8 cellular contexts compared by ENCODE assay signal in the genomic region with DNA sequence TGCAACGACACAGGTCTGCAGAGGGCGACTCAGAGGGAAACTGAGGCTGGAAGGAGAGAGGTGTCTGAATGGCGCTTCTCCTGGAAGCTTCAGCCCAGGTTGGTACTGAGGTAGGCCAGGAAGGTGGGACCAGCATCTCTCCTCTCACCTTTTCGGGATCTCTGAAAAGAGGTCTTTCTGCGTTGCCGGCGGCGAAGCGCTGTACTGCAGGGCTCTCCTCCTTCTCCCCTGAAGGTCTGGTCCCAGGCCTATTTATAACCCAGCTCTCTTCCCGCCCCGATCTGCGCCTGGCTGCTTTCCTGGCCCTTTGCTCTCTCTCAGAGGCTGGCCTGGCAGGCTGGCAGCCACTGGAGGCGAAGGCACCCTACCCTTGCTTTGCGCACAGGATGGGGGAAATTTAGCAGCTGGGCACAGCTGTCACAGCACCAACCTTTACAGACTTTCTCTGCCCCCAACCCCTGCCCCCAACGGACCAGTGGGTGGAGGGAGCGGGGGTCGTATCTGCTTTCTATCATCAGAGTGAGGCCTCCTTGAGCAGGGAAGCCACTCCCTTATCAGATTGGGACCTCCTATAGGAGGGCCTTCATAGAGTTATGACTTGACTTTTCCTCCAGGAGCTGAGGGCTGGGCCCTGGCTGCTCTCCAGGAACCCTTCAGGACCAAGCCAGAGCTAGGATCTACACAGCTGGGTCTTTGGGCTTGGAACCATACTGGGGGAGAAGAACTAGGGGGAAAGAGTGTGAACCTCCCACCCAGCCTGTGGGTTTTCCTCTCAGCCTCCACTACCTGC. TPM values are rescaled to one million over a fixed set of nuclear protein-coding genes. Genes with fewer than 3 reads are reported as not detected.
DNase-seq lines count a peak whose midpoint lies in the region; ATAC-seq and TF ChIP-seq lines count a peak whose summit lies in the region.
"Had no signal": no experiment of that assay in that cellular context is flagged by ENCODE, and none has a peak within 500 bp of the region (broad histone marks: within the 10 kb centered on the region; RNA-seq: fewer than 3 reads in every experiment).

No MANE protein-coding gene starts in this region.

- H3K4me1 ChIP-seq in lower lobe of right lung (peaks cover 22% of the 10 kb centered on the region), stomach smooth muscle (ENCODE audit: control insufficient read depth, insufficient read depth, low read length) (peaks cover 83% of the 10 kb centered on the region)

- peaks cover 0 to 23% (median 0%) of the 10 kb centered on the region in 45 donors for H3K27me3 ChIP-seq in dorsolateral prefrontal cortex
- peaks cover 25% of the 10 kb centered on the region for H3K27me3 ChIP-seq in lower lobe of right lung (ENCODE audit: low read depth)
- H3K27me3 ChIP-seq in stomach smooth muscle (ENCODE audit: control insufficient read depth in 1 of 2, insufficient read depth in 2 of 2, low read length in 2 of 2) = peaks cover 0 to 2% of the 10 kb centered on the region in 2 donors

- ATAC-seq in lower lobe of right lung (no peak), HG03354 (IDR thresholded peaks at IDR 0.05; ENCODE audit: poor library complexity, severe bottlenecking, unreplicated experiment) (no peak)

- peak overlapping the region; percentile 68 for H3K4me3 ChIP-seq in NB4 (ENCODE audit: low read depth, low read length)
- peak overlapping the region in 57 of 59 donors; percentile 32 to 72 (median 55) for H3K4me3 ChIP-seq in dorsolateral prefrontal cortex
- peak overlapping the region; percentile 58 for H3K4me3 ChIP-seq in lower lobe of right lung
- peak overlapping the region; percentile 31 to 86 for H3K4me3 ChIP-seq in stomach smooth muscle (ENCODE audit: low read length in 2 of 2)

- intact Hi-C loops in dorsolateral prefrontal cortex (cut with DNase I) = no loop called here
- intact Hi-C loops in lower lobe of right lung (cut with DNase I) = no loop called here

- H3K9me3 ChIP-seq in lower lobe of right lung (no peaks in the 10 kb centered on the region), stomach smooth muscle (ENCODE audit: control insufficient read depth in 2 of 2, low read length in 2 of 2) (no peaks in the 10 kb centered on the region)

- no peak for TF ChIP-seq CTCF in NB4 (IDR thresholded peaks at IDR 0.05; ENCODE audit: low read depth, low read length)
- TF ChIP-seq CTCF in dorsolateral prefrontal cortex (IDR thresholded peaks at IDR 0.05 in 54 of 56, conservative IDR thresholded peaks at IDR 0.05 in 2 of 56; ENCODE audit: low read depth in 1 of 56, partially characterized antibody in 56 of 56) = no peak
- TF ChIP-seq CTCF in lower lobe of right lung (IDR thresholded peaks at IDR 0.05) = no peak

- TF ChIP-seq POLR2A in NB4 (IDR thresholded peaks at IDR 0.05; ENCODE audit: extremely low read depth, insufficient read length) = no peak

- H3K9ac ChIP-seq in stomach smooth muscle (ENCODE audit: low read length in 2 of 2) = peak overlapping the region; percentile 29 to 71

- no peaks in the 10 kb centered on the region for H3K36me3 ChIP-seq in lower lobe of right lung
- H3K36me3 ChIP-seq in stomach smooth muscle (ENCODE audit: control insufficient read depth in 2 of 2, insufficient read depth in 2 of 2, low read length in 2 of 2) = no peaks in the 10 kb centered on the region

- peak; percentile 43 for DNase-seq in NB4 (ENCODE audit: low read depth)
- peak in 1 of 10 donors; percentile 34 for DNase-seq in dorsolateral prefrontal cortex
- no peak for DNase-seq in lower lobe of right lung
- no peak for DNase-seq in SW 1271 (lab: John Stamatoyannopoulos, UW)
- no peak for DNase-seq in HK-2 (ENCODE audit: unreplicated experiment)
- DNase-seq: activated effector memory CD4-positive, alpha-beta T cell treated with anti-CD3 and anti-CD28 coated beads, Interleukin-2, amount 50 U/mL, for 16 hours had no signal

- H3K27ac ChIP-seq in dorsolateral prefrontal cortex (peak overlapping the region in 7 of 59 donors; percentile 18 to 56 (median 41)), lower lobe of right lung (peak overlapping the region; percentile 60), stomach smooth muscle (ENCODE audit: low read length) (peak overlapping the region; percentile 89)

RNA-seq across cellular contexts. Expression of a gene that starts 1.1 kb away (rescaled TPM):
- 100 to 1,000 TPM in 12 of 120 experiments, 10 to 100 TPM in 108; 15.6 to 237 (median 50.5) TPM for total RNA-seq in dorsolateral prefrontal cortex
- total RNA-seq in lower lobe of right lung = 41.2 TPM
